In the genomic region with DNA sequence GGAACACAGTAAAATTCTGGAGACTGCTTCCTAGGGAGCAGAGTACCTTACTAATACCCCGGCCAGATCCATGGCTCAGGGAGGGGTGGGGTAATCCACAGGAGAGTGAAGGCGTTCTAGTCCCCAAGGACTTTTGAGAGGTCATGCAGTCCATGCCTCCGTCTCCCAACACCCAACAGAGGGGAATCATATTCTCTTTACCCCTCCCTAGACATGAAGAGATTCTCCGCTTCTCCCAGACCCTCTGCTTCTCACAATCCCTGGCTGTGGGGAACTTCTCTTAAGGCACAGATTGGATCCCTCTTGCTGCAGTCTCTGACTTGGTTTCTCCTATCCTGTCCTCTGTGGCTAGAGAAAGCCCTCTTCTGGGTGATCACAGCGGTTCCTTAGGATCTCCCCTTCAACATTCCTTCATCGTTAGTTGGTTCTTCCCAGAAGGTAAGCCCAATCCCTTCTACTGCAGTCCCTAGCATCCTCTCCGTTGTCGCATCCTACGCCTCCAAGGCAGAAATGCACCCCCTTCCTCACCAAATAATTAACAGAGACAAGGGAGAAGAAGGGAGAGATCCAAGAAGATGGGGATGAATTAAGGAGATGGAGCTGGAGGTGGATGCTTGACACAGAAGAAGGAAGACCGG, we compare ENCODE assay signal across 9 cellular contexts. TPM values are rescaled to one million over a fixed set of nuclear protein-coding genes. Genes with fewer than 3 reads are reported as not detected.
A peak's percentile ranks its signal among the peaks of the same experiment; 100 is the strongest.
DNase-seq lines count a peak whose midpoint lies in the region; ATAC-seq and TF ChIP-seq lines count a peak whose summit lies in the region.
"Had no signal": no experiment of that assay in that cellular context is flagged by ENCODE, and none has a peak within 500 bp of the region (broad histone marks: within the 10 kb centered on the region; RNA-seq: fewer than 3 reads in every experiment).

No MANE protein-coding gene starts in this region.

- H3K79me2 ChIP-seq in DND-41 (ENCODE audit: insufficient read depth, low read length): peaks cover 26% of the 10 kb centered on the region

- H3K9ac ChIP-seq in DND-41 (ENCODE audit: low read depth, low read length): peak overlapping the region; percentile 64
- peak overlapping the region; percentile 83 for H3K9ac ChIP-seq in NT2/D1 (ENCODE audit: insufficient read length, low read depth)

- H3K4me3 ChIP-seq in DND-41 (ENCODE audit: low read depth in 1 of 2, low read length in 2 of 2) (peak overlapping the region; percentile 27 to 63; a peak in 3 of 4 replicates), NT2/D1 (ENCODE audit: insufficient read length, low read depth) (peak overlapping the region; percentile 90), epithelial cell of esophagus (ENCODE audit: low read length) (peak overlapping the region; percentile 50), ovary (peak overlapping the region; percentile 57)

- TF ChIP-seq EP300 in ovary (IDR thresholded peaks at IDR 0.05): no peak

- ATAC-seq in DND-41 (ENCODE audit: insufficient read depth, low read depth) (no peak), HG03432 (IDR thresholded peaks at IDR 0.05; ENCODE audit: unreplicated experiment) (no peak)

- TF ChIP-seq POLR2A in ovary (IDR thresholded peaks at IDR 0.05): no peak

- intact Hi-C loops in ovary (cut with DNase I): loop anchor here in 3 of 4 donors (5.0 kb wide), 2 partner anchors 85 to 220 kb away; a partner anchor contains a TSS

- H3K27ac ChIP-seq in DND-41 (ENCODE audit: low read length): peak overlapping the region; percentile 64
- H3K27ac ChIP-seq in ovary: peak overlapping the region; percentile 42 to 52
- H3K27ac ChIP-seq: epithelial cell of prostate had no signal

- TF ChIP-seq CTCF in DND-41 (IDR thresholded peaks at IDR 0.05; ENCODE audit: borderline replicate concordance, extremely low read depth, low read length, poor library complexity, severe bottlenecking) (no peak), epithelial cell of esophagus (IDR thresholded peaks at IDR 0.05; ENCODE audit: insufficient read depth, low read depth, low read length, missing control alignments) (no peak), ovary (IDR thresholded peaks at IDR 0.05) (no peak)

- no peaks in the 10 kb centered on the region for H3K36me3 ChIP-seq in DND-41 (ENCODE audit: insufficient read depth, low read length)
- H3K36me3 ChIP-seq in NT2/D1 (ENCODE audit: insufficient read depth, insufficient read length, low read length): peaks cover 5% of the 10 kb centered on the region
- no peaks in the 10 kb centered on the region for H3K36me3 ChIP-seq in ovary

- no peaks in the 10 kb centered on the region for H3K9me3 ChIP-seq in DND-41 (ENCODE audit: insufficient read depth, low read length, severe bottlenecking)
- H3K9me3 ChIP-seq in NT2/D1 (ENCODE audit: insufficient read depth, low read length): no peaks in the 10 kb centered on the region
- no peaks in the 10 kb centered on the region for H3K9me3 ChIP-seq in ovary

- peak overlapping the region; percentile 85 for H2AFZ ChIP-seq in DND-41 (ENCODE audit: low read depth, low read length)

- no peak for DNase-seq in DND-41
- no peak for DNase-seq in NT2/D1 (ENCODE audit: low read depth, low spot score)
- DNase-seq in epithelial cell of esophagus (ENCODE audit: low read depth): no peak
- no peak for DNase-seq in ovary
- no peak for DNase-seq in foreskin melanocyte
- DNase-seq in stimulated activated CD4-positive, alpha-beta T cell treated with anti-CD3 and anti-CD28 coated beads, Interleukin-1b, Interleukin-23, amount 100 ng/mL, for 48 hours: no peak
- no peak for DNase-seq in COLO829 (ENCODE audit: low spot score)

- H3K27me3 ChIP-seq in DND-41 (ENCODE audit: insufficient read depth, low read length, poor library complexity) (peaks cover 7% of the 10 kb centered on the region), NT2/D1 (ENCODE audit: insufficient read depth, insufficient read length) (peaks cover 32% of the 10 kb centered on the region), ovary (no peaks in the 10 kb centered on the region)

- peak overlapping the region; percentile 91 for H3K4me2 ChIP-seq in DND-41 (ENCODE audit: insufficient read depth, low read length)

- WGBS in ovary, 3 donors: 42 to 46% (median 46%) methylated on average over 10 of the region's 10 CpGs

- no peaks in the 10 kb centered on the region for H4K20me1 ChIP-seq in DND-41 (ENCODE audit: insufficient read depth, low read length)

- peaks cover 59% of the 10 kb centered on the region for H3K4me1 ChIP-seq in DND-41 (ENCODE audit: insufficient read depth, low read length)
- H3K4me1 ChIP-seq in NT2/D1 (ENCODE audit: insufficient read depth, insufficient read length): peaks cover 4% of the 10 kb centered on the region
- peaks cover 5% of the 10 kb centered on the region for H3K4me1 ChIP-seq in ovary (ENCODE audit: insufficient read depth)

RNA-seq across cellular contexts. Expression of a gene that starts 0.6 kb away (rescaled TPM):
- total RNA-seq in ovary: 10 to 100 TPM; 16.9 to 30.3 (median 19.5) TPM
- polyA plus RNA-seq in ovary: 10 to 100 TPM in 1 of 2 donors, 1 to 10 TPM in 1; 4.4 to 15.5 TPM

RNA-seq across cellular contexts. Expression of a gene that starts 4.3 kb away (rescaled TPM):
- total RNA-seq in ovary: 10 to 100 TPM; 26.8 to 42.6 (median 39.1) TPM
- polyA plus RNA-seq in ovary: 10 to 100 TPM; 25.3 to 59.7 TPM

RNA-seq across cellular contexts. Expression of a gene that starts 46.6 kb away (rescaled TPM):
- 10 to 100 TPM; 10.5 to 31.7 (median 23.9) TPM for total RNA-seq in ovary
- 10 to 100 TPM; 14.0 to 28.6 TPM for polyA plus RNA-seq in ovary
